ENCODE assay signal across 16 cellular contexts in the genomic region with DNA sequence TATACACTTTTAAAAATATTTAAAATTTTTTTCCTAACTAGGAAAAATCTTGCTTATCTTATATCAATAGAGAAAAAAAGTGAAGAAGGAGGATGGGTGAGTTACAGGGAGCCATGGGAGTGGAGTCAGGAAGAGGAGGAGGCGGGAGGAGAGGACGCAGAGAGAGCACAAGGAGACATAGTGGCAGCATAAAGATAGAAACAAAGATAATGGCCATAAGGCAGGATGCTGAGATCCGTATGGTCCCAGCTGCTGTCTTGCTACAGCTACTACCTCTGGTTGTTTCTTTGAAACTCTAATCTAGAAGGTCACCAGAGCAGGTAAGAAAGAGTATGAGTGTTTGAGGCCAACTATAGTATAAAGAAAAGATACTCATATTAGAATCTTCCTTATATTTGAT. TPM values are rescaled to one million over a fixed set of nuclear protein-coding genes. Genes with fewer than 3 reads are reported as not detected.
DNase-seq lines count a peak whose midpoint lies in the region; ATAC-seq and TF ChIP-seq lines count a peak whose summit lies in the region.
"Had no signal": no experiment of that assay in that cellular context is flagged by ENCODE, and none has a peak within 500 bp of the region (broad histone marks: within the 10 kb centered on the region; RNA-seq: fewer than 3 reads in every experiment).

No MANE protein-coding gene starts in this region.

- peaks cover 5% of the 10 kb centered on the region for H3K4me1 Mint-ChIP-seq in neural crest cell
- H3K4me1 Mint-ChIP-seq in activated T-helper 17 cell treated with anti-CD3 and anti-CD28 coated beads, Interleukin-2, amount 50 U/mL, for 72 hours = no peaks in the 10 kb centered on the region
- H3K4me1 Mint-ChIP-seq: CD4-positive, CD25-positive, alpha-beta regulatory T cell; H9 had no signal

- peak overlapping the region; percentile 79 for H3K4me3 Mint-ChIP-seq in neural crest cell
- no peak overlapping the region for H3K4me3 Mint-ChIP-seq in activated T-helper 17 cell treated with anti-CD3 and anti-CD28 coated beads, Interleukin-2, amount 50 U/mL, for 72 hours
- H3K4me3 Mint-ChIP-seq: CD4-positive, CD25-positive, alpha-beta regulatory T cell; H9 had no signal

- H3K27me3 Mint-ChIP-seq in neural crest cell (ENCODE audit: low read depth) = no peaks in the 10 kb centered on the region
- no peaks in the 10 kb centered on the region for H3K27me3 Mint-ChIP-seq in activated T-helper 17 cell treated with anti-CD3 and anti-CD28 coated beads, Interleukin-2, amount 50 U/mL, for 72 hours

- TF ChIP-seq CTCF in neural crest cell (conservative IDR thresholded peaks at IDR 0.05) (no peak), omental fat pad (IDR thresholded peaks at IDR 0.05) (no peak)

- ATAC-seq in omental fat pad (ENCODE audit: low FRiP score) = no peak
- no peak for ATAC-seq in activated T-helper 17 cell treated with anti-CD3 and anti-CD28 coated beads, Interleukin-2, amount 50 U/mL, for 72 hours (replicated peaks)

- H3K9me3 Mint-ChIP-seq in neural crest cell = peaks cover 11% of the 10 kb centered on the region
- H3K9me3 Mint-ChIP-seq in activated T-helper 17 cell treated with anti-CD3 and anti-CD28 coated beads, Interleukin-2, amount 50 U/mL, for 72 hours = no peaks in the 10 kb centered on the region

- H3K36me3 Mint-ChIP-seq in neural crest cell (ENCODE audit: low read depth) = peaks cover 9% of the 10 kb centered on the region
- no peaks in the 10 kb centered on the region for H3K36me3 Mint-ChIP-seq in activated T-helper 17 cell treated with anti-CD3 and anti-CD28 coated beads, Interleukin-2, amount 50 U/mL, for 72 hours (ENCODE audit: low read depth)
- H3K36me3 Mint-ChIP-seq: CD4-positive, CD25-positive, alpha-beta regulatory T cell had no signal

- peak overlapping the region; percentile 95 for H3K27ac Mint-ChIP-seq in neural crest cell (ENCODE audit: unreplicated experiment)
- H3K27ac Mint-ChIP-seq in activated T-helper 17 cell treated with anti-CD3 and anti-CD28 coated beads, Interleukin-2, amount 50 U/mL, for 72 hours = no peak overlapping the region
- H3K27ac Mint-ChIP-seq: H9 had no signal

- DNase-seq in NCI-H82 (lab: John Stamatoyannopoulos, UW) = peak; percentile 42
- DNase-seq in NCI-H82 treated with DMSO at 0.1 percent for 48 hours (lab: John Stamatoyannopoulos, UW; ENCODE audit: unreplicated experiment) = no peak
- DNase-seq in SK-N-DZ (ENCODE audit: low spot score) = peak; percentile 84
- DNase-seq in neural crest cell (ENCODE audit: low read depth, low spot score) = no peak
- DNase-seq in omental fat pad (ENCODE audit: low spot score) = no peak
- no peak for DNase-seq in HuH-7.5 (ENCODE audit: low spot score)
- DNase-seq: 8988T; AML-193; Calu3; CD4-positive, CD25-positive, alpha-beta regulatory T cell; DMS153; DND-41; GDM1; GOT3; H9 had no signal

RNA-seq across cellular contexts. Expression of a gene that starts 2.6 kb away (rescaled TPM):
- 4.8 and 8.4 TPM in 2 replicates for polyA plus RNA-seq in SK-N-DZ (2014; cell fraction: cytosol; rRNA removed)
- polyA plus RNA-seq in SK-N-DZ (2014; cell fraction: nucleus; rRNA removed) = 4.4 and 7.9 TPM in 2 replicates
- total RNA-seq in neural crest cell (86.6 and 86.8 TPM in 2 replicates), omental fat pad (10 to 100 TPM; 22.1 to 67.6 (median 34.6) TPM)
- 1 to 10 TPM; 1.4 to 7.9 TPM for total RNA-seq in activated T-helper 17 cell treated with anti-CD3 and anti-CD28 coated beads, Interleukin-2, amount 50 U/mL, for 72 hours
- total RNA-seq: Calu3; CD4-positive, CD25-positive, alpha-beta regulatory T cell had no signal
- polyA plus RNA-seq: CD4-positive, CD25-positive, alpha-beta regulatory T cell had no signal

Comparison
In these comparisons a context has a peak if more than half of its experiments do, and no peak if none do; other contexts are left out.
1. DNase-seq: peak in NCI-H82 (single experiment) and SK-N-DZ (single experiment); none in NCI-H82 treated with DMSO at 0.1 percent for 48 hours (single experiment), neural crest cell (single experiment), omental fat pad (single experiment) and HuH-7.5 (single experiment).